8 cellular contexts compared by ENCODE assay signal in genomic region chr11:17063171-17064002, GRCh38. TPM values are rescaled to one million over a fixed set of nuclear protein-coding genes. Genes with fewer than 3 reads are reported as not detected.
A peak's percentile ranks its signal among the peaks of the same experiment; 100 is the strongest.
DNase-seq lines count a peak whose midpoint lies in the region; ATAC-seq and TF ChIP-seq lines count a peak whose summit lies in the region.

No MANE protein-coding gene starts in this region.

- H3K4me3 Mint-ChIP-seq in activated B cell treated with CpG ODN at 0.5 μM for 24 hours (no peak overlapping the region), endothelial cell (ENCODE audit: unreplicated experiment) (no peak overlapping the region)

- POLR2A ChIA-PET in activated B cell treated with CpG ODN at 0.5 μM for 24 hours (lab: Charles Lee), result interaction anchor here (1.0 kb wide), 1 partner anchor 14 kb away, joined by 5 read pairs; the partner anchor contains the start of gene RPS13

- H3K27ac ChIP-seq in tibial nerve, result no peak overlapping the region

- H3K27me3 Mint-ChIP-seq in activated B cell treated with CpG ODN at 0.5 μM for 24 hours (no peaks in the 10 kb centered on the region), endothelial cell (ENCODE audit: unreplicated experiment) (peaks cover 2% of the 10 kb centered on the region)

- no peak for TF ChIP-seq CTCF in activated B cell treated with CpG ODN at 0.5 μM for 24 hours (IDR thresholded peaks at IDR 0.05)
- peak; percentile 75 for TF ChIP-seq CTCF in endothelial cell (IDR thresholded peaks at IDR 0.05; ENCODE audit: unreplicated experiment)
- peak; percentile 53 for TF ChIP-seq CTCF in mucosa of descending colon (IDR thresholded peaks at IDR 0.05)
- TF ChIP-seq CTCF in tibial nerve (IDR thresholded peaks at IDR 0.05), result peak; percentile 60 to 83 (median 74)

- H3K27me3 ChIP-seq in tibial nerve, result no peaks in the 10 kb centered on the region

- H3K27ac Mint-ChIP-seq in activated B cell treated with CpG ODN at 0.5 μM for 24 hours (no peak overlapping the region), endothelial cell (ENCODE audit: unreplicated experiment) (no peak overlapping the region)

- H3K9me3 Mint-ChIP-seq in activated B cell treated with CpG ODN at 0.5 μM for 24 hours, result peaks cover 3% of the 10 kb centered on the region
- H3K9me3 Mint-ChIP-seq in endothelial cell (ENCODE audit: unreplicated experiment), result no peaks in the 10 kb centered on the region

- no peaks in the 10 kb centered on the region for H3K36me3 ChIP-seq in mucosa of descending colon (ENCODE audit: low read depth)
- H3K36me3 ChIP-seq in tibial nerve, result no peaks in the 10 kb centered on the region

- WGBS in tibial nerve, 2 donors, result 69 to 72% methylated on average over 4 of the region's 4 CpGs

- H3K36me3 Mint-ChIP-seq in activated B cell treated with CpG ODN at 0.5 μM for 24 hours (ENCODE audit: low read depth) (no peaks in the 10 kb centered on the region), endothelial cell (ENCODE audit: low read depth, unreplicated experiment) (no peaks in the 10 kb centered on the region)

- no peak for TF ChIP-seq POLR2A in tibial nerve (IDR thresholded peaks at IDR 0.05)

- H3K4me3 ChIP-seq in mucosa of descending colon (no peak overlapping the region), tibial nerve (no peak overlapping the region)

- H3K4me1 Mint-ChIP-seq in activated B cell treated with CpG ODN at 0.5 μM for 24 hours, result peaks cover 3% of the 10 kb centered on the region
- no peaks in the 10 kb centered on the region for H3K4me1 Mint-ChIP-seq in endothelial cell (ENCODE audit: unreplicated experiment)

- CTCF ChIA-PET in activated B cell treated with CpG ODN at 0.5 μM for 24 hours (lab: Charles Lee), result interaction anchor here (1.0 to 5.3 kb wide), 11 partner anchors 117 to 278 kb away, joined by 3 to 59 read pairs (median 5); no protein-coding TSS in a partner anchor

- H3K9me3 ChIP-seq in mucosa of descending colon (no peaks in the 10 kb centered on the region), tibial nerve (peaks cover 0 to 3% (median 0%) of the 10 kb centered on the region in 4 donors)

- no peak for TF ChIP-seq EP300 in tibial nerve (IDR thresholded peaks at IDR 0.05)

- peak; percentile 28 for DNase-seq in NCI-H1694 treated with DMSO at 0.1 percent for 48 hours (lab: John Stamatoyannopoulos, UW)
- DNase-seq in NCI-H1694 (lab: John Stamatoyannopoulos, UW), result no peak
- peak; percentile 11 for DNase-seq in NCI-H128 (lab: John Stamatoyannopoulos, UW; ENCODE audit: unreplicated experiment)
- peak; percentile 39 for DNase-seq in activated B cell treated with CpG ODN at 0.5 μM for 24 hours
- peak; percentile 79 for DNase-seq in endothelial cell (ENCODE audit: low spot score)
- peak; percentile 60 to 88 (median 81) for DNase-seq in mucosa of descending colon
- peak in 1 of 2 donors; percentile 42 for DNase-seq in tibial nerve (ENCODE audit: low spot score in 2 of 2)

- H3K4me1 ChIP-seq in mucosa of descending colon (ENCODE audit: low read depth) (no peaks in the 10 kb centered on the region), tibial nerve (no peaks in the 10 kb centered on the region)

- ATAC-seq in GM21825 (IDR thresholded peaks at IDR 0.05; ENCODE audit: unreplicated experiment) (peak; percentile 69), activated B cell treated with CpG ODN at 0.5 μM for 24 hours (ENCODE audit: low read depth) (peak; percentile 71), mucosa of descending colon (peak; percentile 94)

- intact Hi-C loops in activated B cell treated with CpG ODN at 0.5 μM for 24 hours (cut with micrococcal nuclease) (loop anchor here (1.0 kb wide), 4 partner anchors 117 to 278 kb away; no protein-coding TSS in a partner anchor), mucosa of descending colon (cut with DNase I, micrococcal nuclease) (loop anchor here in 1 of 2 donors (5.0 kb wide), 1 partner anchor 116 kb away; no protein-coding TSS in a partner anchor)

RNA-seq across cellular contexts. Expression of gene RPS13, which starts 14.1 kb away (rescaled TPM):
- total RNA-seq in activated B cell treated with CpG ODN at 0.5 μM for 24 hours (1,617 and 1,778 TPM in 2 replicates), endothelial cell (ENCODE audit: unreplicated experiment) (1,185 TPM), mucosa of descending colon (100 to 1,000 TPM; 562 to 797 (median 736) TPM), tibial nerve (1,000 to 10,000 TPM; 1,083 to 1,911 (median 1,362) TPM)

RNA-seq across cellular contexts. Expression of gene PLEKHA7, which starts 49.2 kb away (rescaled TPM):
- total RNA-seq in activated B cell treated with CpG ODN at 0.5 μM for 24 hours, result 4.9 and 6.8 TPM in 2 replicates
- total RNA-seq in endothelial cell (ENCODE audit: unreplicated experiment), result 8.2 TPM
- total RNA-seq in mucosa of descending colon, result 100 to 1,000 TPM in 1 of 3 donors, 10 to 100 TPM in 2; 67.0 to 120 (median 99.6) TPM
- total RNA-seq in tibial nerve, result 10 to 100 TPM; 41.6 to 56.7 (median 50.1) TPM
